1 cellular context compared by ENCODE assay signal in genomic region chr19:12666305-12667048, GRCh38.
TF ChIP-seq lines count a peak whose summit lies in the region.

MAN2B1 (minus strand) TSS chr19:12666742; CDS start chr19:12666701, 41 bp downstream.
WDR83 (plus strand) TSS chr19:12666807; CDS start chr19:12669791, 2,984 bp downstream.

TF ChIP-seq in HepG2, 621 proteins besides CTCF, POLR2A, EP300 and RAD21 (continued from another document and continues in another):
- TF ChIP-seq MED8 (CRISPR knock-in tag; IDR thresholded peaks at IDR 0.05; ENCODE audit: insufficient replicate concordance) (no peak), ZNF768 (CRISPR knock-in tag; IDR thresholded peaks at IDR 0.05) (0 out of 2 replicates have a peak, but pooled peaks have one; percentile 31), ASH2L (IDR thresholded peaks at IDR 0.05; ENCODE audit: insufficient read length, low read depth, low read length) (peak; percentile 33), JDP2 (CRISPR knock-in tag; IDR thresholded peaks at IDR 0.05; ENCODE audit: borderline replicate concordance) (no peak), ZNF136 (CRISPR knock-in tag; IDR thresholded peaks at IDR 0.05; ENCODE audit: low read depth) (no peak), NRL (CRISPR knock-in tag; IDR thresholded peaks at IDR 0.05; ENCODE audit: borderline replicate concordance) (peak; percentile 66; the same call in 1 of the 2 replicates), KDM3A (CRISPR knock-in tag; IDR thresholded peaks at IDR 0.05; ENCODE audit: low read depth) (no peak), NFE2L1 (CRISPR knock-in tag; IDR thresholded peaks at IDR 0.05; ENCODE audit: borderline replicate concordance) (no peak), KDM1A (CRISPR knock-in tag; IDR thresholded peaks at IDR 0.05) (no peak), TFDP1 (CRISPR knock-in tag; IDR thresholded peaks at IDR 0.05; ENCODE audit: borderline replicate concordance) (no peak; the same call in 1 of the 2 replicates), POLR2AphosphoS2 (IDR thresholded peaks at IDR 0.05; ENCODE audit: low read depth, low read length) (no peak), SRSF4 (IDR thresholded peaks at IDR 0.05; ENCODE audit: low read depth, low read length, poor library complexity, severe bottlenecking) (no peak), BRD4 (CRISPR knock-in tag; IDR thresholded peaks at IDR 0.05) (no peak), GABPB1 (CRISPR knock-in tag; IDR thresholded peaks at IDR 0.05) (peak; percentile 69; the same call in 1 of the 2 replicates), HDAC6 (IDR thresholded peaks at IDR 0.05; ENCODE audit: low read depth, low read length) (no peak), MBNL3 (CRISPR knock-in tag; conservative IDR thresholded peaks at IDR 0.05) (no peak), TARDBP (CRISPR knock-in tag; IDR thresholded peaks at IDR 0.05) (no peak), ZNF547 (CRISPR knock-in tag; IDR thresholded peaks at IDR 0.05) (no peak), ZSCAN12 (CRISPR knock-in tag; IDR thresholded peaks at IDR 0.05) (no peak), TFE3 (CRISPR knock-in tag; IDR thresholded peaks at IDR 0.05) (no peak), ZFY (CRISPR knock-in tag; IDR thresholded peaks at IDR 0.05) (peak; percentile 81), CC2D1A (CRISPR knock-in tag; IDR thresholded peaks at IDR 0.05) (no peak), KMT2B (CRISPR knock-in tag; IDR thresholded peaks at IDR 0.05) (no peak), ZNF7 (CRISPR knock-in tag; IDR thresholded peaks at IDR 0.05) (no peak), ZNF510 (CRISPR knock-in tag; IDR thresholded peaks at IDR 0.05; ENCODE audit: low read depth) (no peak), HNRNPL (IDR thresholded peaks at IDR 0.05; ENCODE audit: low read depth, low read length) (no peak), DDIT3 (CRISPR knock-in tag; IDR thresholded peaks at IDR 0.05) (no peak), MIER2 (CRISPR knock-in tag; IDR thresholded peaks at IDR 0.05) (no peak), TFAP4 (IDR thresholded peaks at IDR 0.05; ENCODE audit: borderline replicate concordance, low read depth) (no peak), ZBTB42 (CRISPR knock-in tag; IDR thresholded peaks at IDR 0.05) (no peak), NFIC (IDR thresholded peaks at IDR 0.05; ENCODE audit: low read length) (no peak), TCF12 (IDR thresholded peaks at IDR 0.05) (no peak), TCF12 (CRISPR knock-in tag; IDR thresholded peaks at IDR 0.05) (no peak), TERF1 (CRISPR knock-in tag; IDR thresholded peaks at IDR 0.05) (no peak), POLR2G (IDR thresholded peaks at IDR 0.05; ENCODE audit: low read depth, low read length) (peak; percentile 68), ZNF234 (CRISPR knock-in tag; conservative IDR thresholded peaks at IDR 0.05) (no peak), SNAI1 (CRISPR knock-in tag; IDR thresholded peaks at IDR 0.05; ENCODE audit: borderline replicate concordance) (no peak), TOE1 (CRISPR knock-in tag; IDR thresholded peaks at IDR 0.05) (no peak), FOXO1 (CRISPR knock-in tag; IDR thresholded peaks at IDR 0.05) (no peak), ZNF576 (CRISPR knock-in tag; IDR thresholded peaks at IDR 0.05) (no peak), ZNF253 (CRISPR knock-in tag; IDR thresholded peaks at IDR 0.05; ENCODE audit: borderline replicate concordance) (no peak), THAP11 (CRISPR knock-in tag; IDR thresholded peaks at IDR 0.05) (peak; percentile 44), GLI4 (CRISPR knock-in tag; IDR thresholded peaks at IDR 0.05; ENCODE audit: borderline replicate concordance) (no peak), ZNF350 (CRISPR knock-in tag; IDR thresholded peaks at IDR 0.05; ENCODE audit: borderline replicate concordance, low read depth) (peak; percentile 55; the same call in 1 of the 2 replicates), SIN3A (IDR thresholded peaks at IDR 0.05; ENCODE audit: borderline replicate concordance, low read depth, low read length) (peak; percentile 80; the same call in 1 of the 2 replicates), NFE2L2 (IDR thresholded peaks at IDR 0.05; ENCODE audit: low read length) (no peak), MYNN (CRISPR knock-in tag; IDR thresholded peaks at IDR 0.05; ENCODE audit: low read depth) (no peak), HMGXB4 (CRISPR knock-in tag; IDR thresholded peaks at IDR 0.05; ENCODE audit: borderline replicate concordance in 1 of 2, low read depth in 1 of 2) (peak; percentile 32 to 33; a peak in 1 of 4 replicates), ZNF543 (CRISPR knock-in tag; IDR thresholded peaks at IDR 0.05) (0 out of 2 replicates have a peak, but pooled peaks have one; percentile 17)
- TF ChIP-seq, protein P1, sequence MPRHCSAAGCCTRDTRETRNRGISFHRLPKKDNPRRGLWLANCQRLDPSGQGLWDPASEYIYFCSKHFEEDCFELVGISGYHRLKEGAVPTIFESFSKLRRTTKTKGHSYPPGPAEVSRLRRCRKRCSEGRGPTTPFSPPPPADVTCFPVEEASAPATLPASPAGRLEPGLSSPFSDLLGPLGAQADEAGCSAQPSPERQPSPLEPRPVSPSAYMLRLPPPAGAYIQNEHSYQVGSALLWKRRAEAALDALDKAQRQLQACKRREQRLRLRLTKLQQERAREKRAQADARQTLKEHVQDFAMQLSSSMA (CRISPR knock-in tag; IDR thresholded peaks at IDR 0.05), result no peak
- TF ChIP-seq, protein P2, sequence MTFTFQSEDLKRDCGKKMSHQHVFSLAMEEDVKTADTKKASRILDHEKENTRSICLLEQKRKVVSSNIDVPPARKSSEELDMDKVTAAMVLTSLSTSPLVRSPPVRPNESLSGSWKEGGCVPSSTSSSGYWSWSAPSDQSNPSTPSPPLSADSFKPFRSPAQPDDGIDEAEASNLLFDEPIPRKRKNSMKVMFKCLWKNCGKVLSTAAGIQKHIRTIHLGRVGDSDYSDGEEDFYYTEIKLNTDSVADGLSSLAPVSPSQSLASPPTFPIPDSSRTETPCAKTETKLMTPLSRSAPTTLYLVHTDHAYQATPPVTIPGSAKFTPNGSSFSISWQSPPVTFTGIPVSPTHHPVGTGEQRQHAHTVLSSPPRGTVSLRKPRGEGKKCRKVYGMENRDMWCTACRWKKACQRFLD (CRISPR knock-in tag; IDR thresholded peaks at IDR 0.05; ENCODE audit: borderline replicate concordance), result no peak; the same call in 1 of the 2 replicates
- TF ChIP-seq, protein P3, sequence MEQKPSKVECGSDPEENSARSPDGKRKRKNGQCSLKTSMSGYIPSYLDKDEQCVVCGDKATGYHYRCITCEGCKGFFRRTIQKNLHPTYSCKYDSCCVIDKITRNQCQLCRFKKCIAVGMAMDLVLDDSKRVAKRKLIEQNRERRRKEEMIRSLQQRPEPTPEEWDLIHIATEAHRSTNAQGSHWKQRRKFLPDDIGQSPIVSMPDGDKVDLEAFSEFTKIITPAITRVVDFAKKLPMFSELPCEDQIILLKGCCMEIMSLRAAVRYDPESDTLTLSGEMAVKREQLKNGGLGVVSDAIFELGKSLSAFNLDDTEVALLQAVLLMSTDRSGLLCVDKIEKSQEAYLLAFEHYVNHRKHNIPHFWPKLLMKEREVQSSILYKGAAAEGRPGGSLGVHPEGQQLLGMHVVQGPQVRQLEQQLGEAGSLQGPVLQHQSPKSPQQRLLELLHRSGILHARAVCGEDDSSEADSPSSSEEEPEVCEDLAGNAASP (CRISPR knock-in tag; IDR thresholded peaks at IDR 0.05; ENCODE audit: borderline replicate concordance), result no peak
- TF ChIP-seq, protein P4, sequence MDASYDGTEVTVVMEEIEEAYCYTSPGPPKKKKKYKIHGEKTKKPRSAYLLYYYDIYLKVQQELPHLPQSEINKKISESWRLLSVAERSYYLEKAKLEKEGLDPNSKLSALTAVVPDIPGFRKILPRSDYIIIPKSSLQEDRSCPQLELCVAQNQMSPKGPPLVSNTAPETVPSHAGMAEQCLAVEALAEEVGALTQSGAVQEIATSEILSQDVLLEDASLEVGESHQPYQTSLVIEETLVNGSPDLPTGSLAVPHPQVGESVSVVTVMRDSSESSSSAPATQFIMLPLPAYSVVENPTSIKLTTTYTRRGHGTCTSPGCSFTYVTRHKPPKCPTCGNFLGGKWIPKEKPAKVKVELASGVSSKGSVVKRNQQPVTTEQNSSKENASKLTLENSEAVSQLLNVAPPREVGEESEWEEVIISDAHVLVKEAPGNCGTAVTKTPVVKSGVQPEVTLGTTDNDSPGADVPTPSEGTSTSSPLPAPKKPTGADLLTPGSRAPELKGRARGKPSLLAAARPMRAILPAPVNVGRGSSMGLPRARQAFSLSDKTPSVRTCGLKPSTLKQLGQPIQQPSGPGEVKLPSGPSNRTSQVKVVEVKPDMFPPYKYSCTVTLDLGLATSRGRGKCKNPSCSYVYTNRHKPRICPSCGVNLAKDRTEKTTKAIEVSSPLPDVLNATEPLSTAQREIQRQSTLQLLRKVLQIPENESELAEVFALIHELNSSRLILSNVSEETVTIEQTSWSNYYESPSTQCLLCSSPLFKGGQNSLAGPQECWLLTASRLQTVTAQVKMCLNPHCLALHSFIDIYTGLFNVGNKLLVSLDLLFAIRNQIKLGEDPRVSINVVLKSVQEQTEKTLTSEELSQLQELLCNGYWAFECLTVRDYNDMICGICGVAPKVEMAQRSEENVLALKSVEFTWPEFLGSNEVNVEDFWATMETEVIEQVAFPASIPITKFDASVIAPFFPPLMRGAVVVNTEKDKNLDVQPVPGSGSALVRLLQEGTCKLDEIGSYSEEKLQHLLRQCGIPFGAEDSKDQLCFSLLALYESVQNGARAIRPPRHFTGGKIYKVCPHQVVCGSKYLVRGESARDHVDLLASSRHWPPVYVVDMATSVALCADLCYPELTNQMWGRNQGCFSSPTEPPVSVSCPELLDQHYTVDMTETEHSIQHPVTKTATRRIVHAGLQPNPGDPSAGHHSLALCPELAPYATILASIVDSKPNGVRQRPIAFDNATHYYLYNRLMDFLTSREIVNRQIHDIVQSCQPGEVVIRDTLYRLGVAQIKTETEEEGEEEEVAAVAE (CRISPR knock-in tag; IDR thresholded peaks at IDR 0.05; ENCODE audit: borderline replicate concordance), result 0 out of 2 replicates have a peak, but pooled peaks have one; percentile 61
- TF ChIP-seq, protein P5, sequence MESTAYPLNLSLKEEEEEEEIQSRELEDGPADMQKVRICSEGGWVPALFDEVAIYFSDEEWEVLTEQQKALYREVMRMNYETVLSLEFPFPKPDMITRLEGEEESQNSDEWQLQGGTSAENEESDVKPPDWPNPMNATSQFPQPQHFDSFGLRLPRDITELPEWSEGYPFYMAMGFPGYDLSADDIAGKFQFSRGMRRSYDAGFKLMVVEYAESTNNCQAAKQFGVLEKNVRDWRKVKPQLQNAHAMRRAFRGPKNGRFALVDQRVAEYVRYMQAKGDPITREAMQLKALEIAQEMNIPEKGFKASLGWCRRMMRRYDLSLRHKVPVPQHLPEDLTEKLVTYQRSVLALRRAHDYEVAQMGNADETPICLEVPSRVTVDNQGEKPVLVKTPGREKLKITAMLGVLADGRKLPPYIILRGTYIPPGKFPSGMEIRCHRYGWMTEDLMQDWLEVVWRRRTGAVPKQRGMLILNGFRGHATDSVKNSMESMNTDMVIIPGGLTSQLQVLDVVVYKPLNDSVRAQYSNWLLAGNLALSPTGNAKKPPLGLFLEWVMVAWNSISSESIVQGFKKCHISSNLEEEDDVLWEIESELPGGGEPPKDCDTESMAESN (CRISPR knock-in tag; conservative IDR thresholded peaks at IDR 0.05), result no peak
